ENCODE assay signal across 11 cellular contexts in genomic region chr6:33610779-33611421, GRCh38. TPM values are rescaled to one million over a fixed set of nuclear protein-coding genes. Genes with fewer than 3 reads are reported as not detected.
DNase-seq lines count a peak whose midpoint lies in the region; ATAC-seq, FAIRE-seq and TF ChIP-seq lines count a peak whose summit lies in the region.
"Had no signal": no experiment of that assay in that cellular context is flagged by ENCODE, and none has a peak within 500 bp of the region (broad histone marks: within the 10 kb centered on the region; RNA-seq: fewer than 3 reads in every experiment).

No MANE protein-coding gene starts in this region.

- H3K79me2 ChIP-seq in astrocyte (ENCODE audit: insufficient read depth, low read length), result no peaks in the 10 kb centered on the region

- no peak for FAIRE-seq in astrocyte (lab: Jason Lieb, UNC)
- no peak for FAIRE-seq in pancreas (lab: Jason Lieb, UNC)
- FAIRE-seq: GM18507 had no signal

- ATAC-seq in pancreas (peak in 3 of 4 donors; percentile 22 to 31 (median 24)), natural killer cell (no peak), left lobe of liver (no peak)
- ATAC-seq: activated naive CD4-positive, alpha-beta T cell treated with anti-CD3 and anti-CD28 coated beads, Interleukin-2, amount 50 U/mL, for 72 hours had no signal

- DNase-seq in COLO829 (ENCODE audit: low spot score), result peak; percentile 87
- DNase-seq in astrocyte (ENCODE audit: low read depth), result no peak
- peak in 33 of 51 donors; percentile 16 to 83 (median 57) for DNase-seq in hypothalamus (lab: John Stamatoyannopoulos, UW)
- DNase-seq in pancreas, result no peak
- DNase-seq in natural killer cell, result no peak
- no peak for DNase-seq in HK-2 (ENCODE audit: unreplicated experiment)
- DNase-seq in middle frontal gyrus (ENCODE audit: extremely low spot score, low spot score), result no peak
- no peak for DNase-seq in left lobe of liver (ENCODE audit: low spot score)
- DNase-seq: NCI-H748 treated with DMSO at 0.1 percent for 48 hours had no signal

- no peaks in the 10 kb centered on the region for H3K36me3 ChIP-seq in astrocyte (ENCODE audit: insufficient read depth, low read length)
- H3K36me3 ChIP-seq in pancreas, result no peaks in the 10 kb centered on the region

- H3K4me1 Mint-ChIP-seq in astrocyte (ENCODE audit: low read depth, unreplicated experiment) (peaks cover 32% of the 10 kb centered on the region), natural killer cell (peaks cover 0 to 5% of the 10 kb centered on the region in 2 donors)

- H3K9ac ChIP-seq in astrocyte (ENCODE audit: low read length), result no peak overlapping the region

- H3K4me2 ChIP-seq in astrocyte (ENCODE audit: low read length), result no peak overlapping the region

- intact Hi-C loops in pancreas (cut with DNase I), result no loop called here
- intact Hi-C loops in natural killer cell (cut with micrococcal nuclease), result no loop called here

- H3K27me3 ChIP-seq in astrocyte (ENCODE audit: insufficient read depth, low read length), result no peaks in the 10 kb centered on the region
- no peaks in the 10 kb centered on the region for H3K27me3 ChIP-seq in pancreas

- H3K4me3 ChIP-seq in astrocyte (ENCODE audit: insufficient read depth, low read depth, low read length) (no peak overlapping the region), pancreas (no peak overlapping the region)

- H3K27me3 Mint-ChIP-seq in astrocyte (ENCODE audit: low read depth, unreplicated experiment) (no peaks in the 10 kb centered on the region), natural killer cell (ENCODE audit: low read depth in 2 of 2) (peaks cover 0 to 4% of the 10 kb centered on the region in 2 donors)

- peak overlapping the region; percentile 86 for H3K27ac Mint-ChIP-seq in astrocyte (ENCODE audit: unreplicated experiment)
- H3K27ac Mint-ChIP-seq in natural killer cell, result no peak overlapping the region

- H3K4me3 Mint-ChIP-seq in astrocyte (ENCODE audit: unreplicated experiment), result peak overlapping the region; percentile 71
- H3K4me3 Mint-ChIP-seq in natural killer cell, result no peak overlapping the region

- H3K9me3 Mint-ChIP-seq in astrocyte (ENCODE audit: unreplicated experiment) (no peaks in the 10 kb centered on the region), natural killer cell (no peaks in the 10 kb centered on the region)
- H3K9me3 Mint-ChIP-seq: activated naive CD4-positive, alpha-beta T cell treated with anti-CD3 and anti-CD28 coated beads, Interleukin-2, amount 50 U/mL, for 72 hours had no signal

- no peaks in the 10 kb centered on the region for H3K36me3 Mint-ChIP-seq in astrocyte (ENCODE audit: low read depth, unreplicated experiment)
- no peaks in the 10 kb centered on the region for H3K36me3 Mint-ChIP-seq in natural killer cell
- H3K36me3 Mint-ChIP-seq: activated naive CD4-positive, alpha-beta T cell treated with anti-CD3 and anti-CD28 coated beads, Interleukin-2, amount 50 U/mL, for 72 hours had no signal

- TF ChIP-seq CTCF in astrocyte (IDR thresholded peaks at IDR 0.05; ENCODE audit: insufficient read depth, low read depth, low read length) (no peak), pancreas (IDR thresholded peaks at IDR 0.05) (no peak), natural killer cell (IDR thresholded peaks at IDR 0.05) (no peak)

- H3K27ac ChIP-seq in astrocyte (ENCODE audit: low read depth, low read length), result no peak overlapping the region
- H3K27ac ChIP-seq in pancreas, result no peak overlapping the region

- H4K20me1 ChIP-seq in astrocyte (ENCODE audit: insufficient read depth, low read length), result no peaks in the 10 kb centered on the region

- H3K4me1 ChIP-seq in astrocyte (ENCODE audit: insufficient read depth, low read length), result peaks cover 29% of the 10 kb centered on the region
- no peaks in the 10 kb centered on the region for H3K4me1 ChIP-seq in pancreas

- no peak overlapping the region for H2AFZ ChIP-seq in astrocyte (ENCODE audit: low read depth, low read length)

- no peaks in the 10 kb centered on the region for H3K9me3 ChIP-seq in astrocyte (ENCODE audit: insufficient read depth, low read depth, low read length)
- H3K9me3 ChIP-seq in pancreas, result no peaks in the 10 kb centered on the region

- WGBS in pancreas, 2 donors, result 71% methylated on average over 13 of the region's 13 CpGs

RNA-seq across cellular contexts. Expression of gene ITPR3, which starts 10.2 kb away (rescaled TPM):
- 17.7 and 21.3 TPM in 2 replicates for total RNA-seq in astrocyte
- 10 to 100 TPM in 5 of 6 donors, 1 to 10 TPM in 1; 9.1 to 20.3 (median 11.4) TPM for total RNA-seq in pancreas
- 10 to 100 TPM; 13.7 to 15.3 TPM for polyA plus RNA-seq in pancreas
- 10 to 100 TPM; 45.5 to 66.7 (median 46.0) TPM for total RNA-seq in natural killer cell
- 1.3 TPM for total RNA-seq in left lobe of liver

RNA-seq across cellular contexts. Expression of gene BAK1, which starts 30.8 kb away (rescaled TPM):
- total RNA-seq in astrocyte (49.4 and 54.8 TPM in 2 replicates), pancreas (10 to 100 TPM in 1 of 6 donors, 1 to 10 TPM in 5; 5.6 to 11.2 (median 6.9) TPM), natural killer cell (10 to 100 TPM; 36.3 to 49.8 (median 40.7) TPM), left lobe of liver (4.8 TPM)
- 1 to 10 TPM; 7.2 to 7.7 TPM for polyA plus RNA-seq in pancreas

Comparison
In these comparisons a context has a peak if more than half of its experiments do, and no peak if none do; other contexts are left out.
1. DNase-seq: peak in COLO829 (single experiment) and hypothalamus (33 of 51); none in astrocyte (single experiment), pancreas (0 of 6), natural killer cell (single experiment), HK-2 (single experiment), middle frontal gyrus (single experiment) and left lobe of liver (single experiment).
2. ATAC-seq: peak in pancreas (3 of 4); none in natural killer cell (0 of 3) and left lobe of liver (single experiment).